ENCODE assay signal across 22 cellular contexts in genomic region chr11:95544095-95544795, GRCh38.
A peak's percentile ranks its signal among the peaks of the same experiment; 100 is the strongest.
DNase-seq lines count a peak whose midpoint lies in the region; ATAC-seq and TF ChIP-seq lines count a peak whose summit lies in the region.
"Had no signal": no experiment of that assay in that cellular context is flagged by ENCODE, and none has a peak within 500 bp of the region (broad histone marks: within the 10 kb centered on the region; RNA-seq: fewer than 3 reads in every experiment).

No MANE protein-coding gene starts in this region.

- intact Hi-C loops in activated CD4-positive, alpha-beta T cell treated with anti-CD3 and anti-CD28 coated beads for 36 hours (cut with DNase I, micrococcal nuclease) = loop anchor here in 1 of 2 experiments (1.0 kb wide), 1 partner anchor 12 kb away; no protein-coding TSS in a partner anchor
- intact Hi-C loops in esophagus squamous epithelium (cut with DNase I) = no loop called here

- no peaks in the 10 kb centered on the region for H3K9me3 ChIP-seq in esophagus squamous epithelium
- H3K9me3 ChIP-seq: SJSA1, upper lobe of right lung had no signal

- no peak for DNase-seq in activated CD4-positive, alpha-beta T cell treated with anti-CD3 and anti-CD28 coated beads for 36 hours
- no peak for DNase-seq in activated CD4-positive, alpha-beta T cell treated with anti-CD3 and anti-CD28 coated beads, Interleukin-2, amount 10 ng/mL, durations not matched to agents 7 days and 5 days
- DNase-seq in OCI-M1 (lab: John Stamatoyannopoulos, UW) (peak; percentile 13), epithelial cell of esophagus (ENCODE audit: low read depth) (peak; percentile 83), skeletal muscle cell (ENCODE audit: low read depth) (peak; percentile 29), GM10266 (ENCODE audit: extremely low spot score) (no peak), GDM1 (lab: John Stamatoyannopoulos, UW) (no peak), esophagus squamous epithelium (lab: John Stamatoyannopoulos, UW) (no peak)
- DNase-seq: activated CD4-positive, alpha-beta T cell treated with anti-CD3 and anti-CD28 coated beads, Interleukin-2, amount 10 ng/mL, durations not matched to agents 24 days and 14 days; activated naive CD8-positive, alpha-beta T cell treated with anti-CD3 and anti-CD28 coated beads, Interleukin-2, amount 10 ng/mL, durations not matched to agents 7 days and 5 days; CD4-positive, alpha-beta memory T cell; effector memory CD4-positive, alpha-beta T cell; GOT3; Kasumi-1; naive thymus-derived CD8-positive, alpha-beta T cell; NCI-H1436; posterior cingulate gyrus; stimulated activated naive CD4-positive, alpha-beta T cell treated with Interleukin-2 at 50 U/mL for 16 hours; T-helper 9 cell; upper lobe of right lung had no signal

- H3K9me3 Mint-ChIP-seq in activated CD4-positive, alpha-beta T cell treated with anti-CD3 and anti-CD28 coated beads for 36 hours (ENCODE audit: low read depth) = peaks cover 3% of the 10 kb centered on the region
- peaks cover 2% of the 10 kb centered on the region for H3K9me3 Mint-ChIP-seq in activated CD4-positive, alpha-beta T cell treated with anti-CD3 and anti-CD28 coated beads, Interleukin-2, amount 10 ng/mL, durations not matched to agents 7 days and 5 days
- H3K9me3 Mint-ChIP-seq: CD4-positive, alpha-beta memory T cell; central memory CD8-positive, alpha-beta T cell; naive thymus-derived CD8-positive, alpha-beta T cell had no signal

- CTCF ChIA-PET in activated CD4-positive, alpha-beta T cell treated with anti-CD3 and anti-CD28 coated beads for 36 hours (lab: Charles Lee) = interaction anchor here (0.5 to 1.5 kb wide), 3 partner anchors 12 to 161 kb away, joined by 3 to 6 read pairs (median 4); no protein-coding TSS in a partner anchor
- CTCF ChIA-PET in activated CD4-positive, alpha-beta T cell treated with anti-CD3 and anti-CD28 coated beads, Interleukin-2, amount 10 ng/mL, durations not matched to agents 7 days and 5 days (lab: Charles Lee) = interaction anchor here (1.0 to 1.6 kb wide), 5 partner anchors 12 to 219 kb away, joined by 3 to 4 read pairs (median 3); no protein-coding TSS in a partner anchor

- H3K4me1 ChIP-seq in esophagus squamous epithelium = peaks cover 0 to 15% (median 0%) of the 10 kb centered on the region in 3 donors
- H3K4me1 ChIP-seq: SJSA1, upper lobe of right lung had no signal

- H3K27me3 ChIP-seq in esophagus squamous epithelium = no peaks in the 10 kb centered on the region
- H3K27me3 ChIP-seq: SJSA1, upper lobe of right lung had no signal

- TF ChIP-seq CTCF in epithelial cell of esophagus (IDR thresholded peaks at IDR 0.05; ENCODE audit: insufficient read depth, low read depth, low read length, missing control alignments) (no peak), GM10266 (IDR thresholded peaks at IDR 0.05; ENCODE audit: control insufficient read depth, insufficient read depth, low read depth, missing control alignments) (no peak), esophagus squamous epithelium (IDR thresholded peaks at IDR 0.05) (no peak)

- POLR2A ChIA-PET in activated CD4-positive, alpha-beta T cell treated with anti-CD3 and anti-CD28 coated beads for 36 hours (lab: Charles Lee) = no interaction called here
- POLR2A ChIA-PET in activated CD4-positive, alpha-beta T cell treated with anti-CD3 and anti-CD28 coated beads, Interleukin-2, amount 10 ng/mL, durations not matched to agents 7 days and 5 days (lab: Charles Lee) = interaction anchor here (0.6 kb wide), 1 partner anchor 173 kb away, joined by 3 read pairs; no protein-coding TSS in a partner anchor

- H3K4me3 ChIP-seq in epithelial cell of esophagus (ENCODE audit: low read length) = no peak overlapping the region
- no peak overlapping the region for H3K4me3 ChIP-seq in skeletal muscle cell (ENCODE audit: low read depth, low read length)
- no peak overlapping the region for H3K4me3 ChIP-seq in esophagus squamous epithelium
- H3K4me3 ChIP-seq: SJSA1, upper lobe of right lung had no signal

- ATAC-seq in activated CD4-positive, alpha-beta T cell treated with anti-CD3 and anti-CD28 coated beads for 36 hours = peak; percentile 92
- ATAC-seq: naive thymus-derived CD8-positive, alpha-beta T cell; upper lobe of right lung had no signal

- no peaks in the 10 kb centered on the region for H3K36me3 Mint-ChIP-seq in activated CD4-positive, alpha-beta T cell treated with anti-CD3 and anti-CD28 coated beads for 36 hours (ENCODE audit: low read depth)
- peaks cover 2% of the 10 kb centered on the region for H3K36me3 Mint-ChIP-seq in activated CD4-positive, alpha-beta T cell treated with anti-CD3 and anti-CD28 coated beads, Interleukin-2, amount 10 ng/mL, durations not matched to agents 7 days and 5 days (ENCODE audit: low read depth)
- H3K36me3 Mint-ChIP-seq: CD4-positive, alpha-beta memory T cell; naive thymus-derived CD8-positive, alpha-beta T cell had no signal

- no peak for TF ChIP-seq POLR2A in esophagus squamous epithelium (IDR thresholded peaks at IDR 0.05)

- peaks cover 20% of the 10 kb centered on the region for H3K4me1 Mint-ChIP-seq in activated CD4-positive, alpha-beta T cell treated with anti-CD3 and anti-CD28 coated beads for 36 hours
- H3K4me1 Mint-ChIP-seq in activated CD4-positive, alpha-beta T cell treated with anti-CD3 and anti-CD28 coated beads, Interleukin-2, amount 10 ng/mL, durations not matched to agents 7 days and 5 days = peaks cover 21% of the 10 kb centered on the region
- H3K4me1 Mint-ChIP-seq: central memory CD8-positive, alpha-beta T cell had no signal

- no peak overlapping the region for H3K4me3 Mint-ChIP-seq in activated CD4-positive, alpha-beta T cell treated with anti-CD3 and anti-CD28 coated beads for 36 hours
- no peak overlapping the region for H3K4me3 Mint-ChIP-seq in activated CD4-positive, alpha-beta T cell treated with anti-CD3 and anti-CD28 coated beads, Interleukin-2, amount 10 ng/mL, durations not matched to agents 7 days and 5 days
- H3K4me3 Mint-ChIP-seq: activated CD4-positive, alpha-beta T cell treated with anti-CD3 and anti-CD28 coated beads, Interleukin-2, amount 10 ng/mL, durations not matched to agents 24 days and 14 days; activated naive CD8-positive, alpha-beta T cell treated with anti-CD3 and anti-CD28 coated beads, Interleukin-2, amount 10 ng/mL, durations not matched to agents 7 days and 5 days; CD4-positive, alpha-beta memory T cell; central memory CD8-positive, alpha-beta T cell had no signal

- no peaks in the 10 kb centered on the region for H3K36me3 ChIP-seq in esophagus squamous epithelium
- H3K36me3 ChIP-seq: SJSA1, upper lobe of right lung had no signal

- no peak overlapping the region for H3K27ac ChIP-seq in esophagus squamous epithelium
- H3K27ac ChIP-seq: SJSA1, upper lobe of right lung had no signal

- H3K27ac Mint-ChIP-seq in activated CD4-positive, alpha-beta T cell treated with anti-CD3 and anti-CD28 coated beads for 36 hours = no peak overlapping the region
- no peak overlapping the region for H3K27ac Mint-ChIP-seq in activated CD4-positive, alpha-beta T cell treated with anti-CD3 and anti-CD28 coated beads, Interleukin-2, amount 10 ng/mL, durations not matched to agents 7 days and 5 days
- H3K27ac Mint-ChIP-seq: activated CD4-positive, alpha-beta T cell treated with anti-CD3 and anti-CD28 coated beads, Interleukin-2, amount 10 ng/mL, durations not matched to agents 24 days and 14 days; activated naive CD8-positive, alpha-beta T cell treated with anti-CD3 and anti-CD28 coated beads, Interleukin-2, amount 10 ng/mL, durations not matched to agents 7 days and 5 days; CD4-positive, alpha-beta memory T cell; naive thymus-derived CD8-positive, alpha-beta T cell had no signal

- H3K27me3 Mint-ChIP-seq in activated CD4-positive, alpha-beta T cell treated with anti-CD3 and anti-CD28 coated beads for 36 hours = no peaks in the 10 kb centered on the region
- H3K27me3 Mint-ChIP-seq in activated CD4-positive, alpha-beta T cell treated with anti-CD3 and anti-CD28 coated beads, Interleukin-2, amount 10 ng/mL, durations not matched to agents 7 days and 5 days = no peaks in the 10 kb centered on the region
- H3K27me3 Mint-ChIP-seq: activated CD4-positive, alpha-beta T cell treated with anti-CD3 and anti-CD28 coated beads, Interleukin-2, amount 10 ng/mL, durations not matched to agents 24 days and 14 days; activated naive CD8-positive, alpha-beta T cell treated with anti-CD3 and anti-CD28 coated beads, Interleukin-2, amount 10 ng/mL, durations not matched to agents 7 days and 5 days; CD4-positive, alpha-beta memory T cell; naive thymus-derived CD8-positive, alpha-beta T cell had no signal

- WGBS in esophagus squamous epithelium, 2 donors = 58 to 85% methylated on average over 2 of the region's 3 CpGs

Comparison
In these comparisons a context has a peak if more than half of its experiments do, and no peak if none do; other contexts are left out.
1. DNase-seq: peak in OCI-M1 (single experiment), epithelial cell of esophagus (single experiment) and skeletal muscle cell (single experiment); none in activated CD4-positive, alpha-beta T cell treated with anti-CD3 and anti-CD28 coated beads for 36 hours (single experiment), activated CD4-positive, alpha-beta T cell treated with anti-CD3 and anti-CD28 coated beads, Interleukin-2, amount 10 ng/mL, durations not matched to agents 7 days and 5 days (single experiment), GM10266 (single experiment), GDM1 (single experiment) and esophagus squamous epithelium (single experiment).